Comparison of ENCODE assay signal across 16 cellular contexts in the genomic region with DNA sequence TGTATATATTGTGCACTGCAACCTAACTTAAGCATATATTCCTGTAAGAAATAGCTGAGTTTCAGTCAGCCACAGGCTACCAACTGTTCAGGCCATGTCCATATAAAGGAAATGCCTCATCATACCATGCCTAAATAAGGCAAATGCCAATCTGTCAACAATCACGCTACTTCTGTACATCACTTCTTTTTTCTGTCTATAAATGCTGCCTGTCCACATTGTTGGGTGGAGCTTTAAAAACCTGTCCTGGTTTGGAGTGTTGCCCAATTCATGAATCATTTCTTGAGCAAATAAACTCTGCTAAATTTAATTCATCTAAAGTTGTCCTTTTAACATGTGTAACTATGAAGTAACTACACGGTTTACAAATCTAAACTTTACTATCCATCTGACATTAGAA.
DNase-seq lines count a peak whose midpoint lies in the region; ATAC-seq and TF ChIP-seq lines count a peak whose summit lies in the region.
"Had no signal": no experiment of that assay in that cellular context is flagged by ENCODE, and none has a peak within 500 bp of the region (broad histone marks: within the 10 kb centered on the region; RNA-seq: fewer than 3 reads in every experiment).

No MANE protein-coding gene starts in this region.

- H3K36me3 ChIP-seq in left lung (no peaks in the 10 kb centered on the region), BE2C (no peaks in the 10 kb centered on the region)
- H3K36me3 ChIP-seq: heart left ventricle, Peyer's patch had no signal

- TF ChIP-seq CTCF in astrocyte of the cerebellum (IDR thresholded peaks at IDR 0.05; ENCODE audit: low read depth, low read length, missing control alignments): no peak
- no peak for TF ChIP-seq CTCF in left lung (IDR thresholded peaks at IDR 0.05)
- no peak for TF ChIP-seq CTCF in GM13976 (IDR thresholded peaks at IDR 0.05; ENCODE audit: borderline replicate concordance, control extremely low read depth, extremely low read depth, insufficient read depth, missing control alignments)
- no peak for TF ChIP-seq CTCF in BE2C (IDR thresholded peaks at IDR 0.05; ENCODE audit: low read depth, low read length)

- DNase-seq in Daoy (ENCODE audit: low read depth): peak; percentile 1
- DNase-seq in NCI-H226: peak; percentile 23
- peak; percentile 6 for DNase-seq in astrocyte of the cerebellum (ENCODE audit: low read depth)
- no peak for DNase-seq in left lung
- DNase-seq in NCI-H2029 (lab: John Stamatoyannopoulos, UW): no peak
- DNase-seq in GM13976 (ENCODE audit: low spot score): no peak
- no peak for DNase-seq in NCI-H2029 treated with DMSO at 0.1 percent for 48 hours (lab: John Stamatoyannopoulos, UW)
- no peak for DNase-seq in BE2C
- DNase-seq: activated CD8-positive, alpha-beta T cell treated with anti-CD3 and anti-CD28 coated beads, Interleukin-2, amount 10 ng/mL, durations not matched to agents 7 days and 5 days; activated gamma-delta T cell; endodermal cell; heart left ventricle; nephron progenitor cell; Peyer's patch; right cardiac atrium; stimulated activated naive CD4-positive, alpha-beta T cell had no signal

- H3K27ac ChIP-seq in left lung: no peak overlapping the region
- H3K27ac ChIP-seq: heart left ventricle, Peyer's patch had no signal

- intact Hi-C loops in left lung (cut with DNase I): no loop called here

- in situ Hi-C loops in astrocyte of the cerebellum (cut with HindIII; ENCODE audit: low sequenced_read_pairs) (no loop called here), GM13976 (cut with MboI; ENCODE audit: low sequenced_read_pairs, unreplicated experiment) (no loop called here)

- H3K9me3 ChIP-seq in left lung: peaks cover 0 to 20% of the 10 kb centered on the region in 2 donors
- no peaks in the 10 kb centered on the region for H3K9me3 ChIP-seq in BE2C
- H3K9me3 ChIP-seq: Peyer's patch had no signal

- H3K27me3 ChIP-seq in left lung (no peaks in the 10 kb centered on the region), BE2C (no peaks in the 10 kb centered on the region)
- H3K27me3 ChIP-seq: heart left ventricle, Peyer's patch had no signal

- H3K4me1 ChIP-seq in left lung: no peaks in the 10 kb centered on the region
- H3K4me1 ChIP-seq in BE2C: no peaks in the 10 kb centered on the region
- H3K4me1 ChIP-seq: heart left ventricle, Peyer's patch had no signal

- no peak overlapping the region for H3K4me3 ChIP-seq in astrocyte of the cerebellum (ENCODE audit: low read depth, low read length)
- H3K4me3 ChIP-seq in left lung: no peak overlapping the region
- no peak overlapping the region for H3K4me3 ChIP-seq in BE2C (ENCODE audit: low read depth, low read length)
- H3K4me3 ChIP-seq: heart left ventricle, Peyer's patch had no signal

- ATAC-seq in left lung: peak; percentile 76
- ATAC-seq: activated CD8-positive, alpha-beta T cell treated with anti-CD3 and anti-CD28 coated beads, Interleukin-2, amount 10 ng/mL, durations not matched to agents 7 days and 5 days; heart left ventricle; right cardiac atrium had no signal

Comparison
In these comparisons a context has a peak if more than half of its experiments do, and no peak if none do; other contexts are left out.
1. DNase-seq: peak in Daoy (single experiment), NCI-H226 (single experiment) and astrocyte of the cerebellum (single experiment); none in left lung (0 of 2), NCI-H2029 (single experiment), GM13976 (single experiment), NCI-H2029 treated with DMSO at 0.1 percent for 48 hours (single experiment) and BE2C (single experiment).